In the genomic region with DNA sequence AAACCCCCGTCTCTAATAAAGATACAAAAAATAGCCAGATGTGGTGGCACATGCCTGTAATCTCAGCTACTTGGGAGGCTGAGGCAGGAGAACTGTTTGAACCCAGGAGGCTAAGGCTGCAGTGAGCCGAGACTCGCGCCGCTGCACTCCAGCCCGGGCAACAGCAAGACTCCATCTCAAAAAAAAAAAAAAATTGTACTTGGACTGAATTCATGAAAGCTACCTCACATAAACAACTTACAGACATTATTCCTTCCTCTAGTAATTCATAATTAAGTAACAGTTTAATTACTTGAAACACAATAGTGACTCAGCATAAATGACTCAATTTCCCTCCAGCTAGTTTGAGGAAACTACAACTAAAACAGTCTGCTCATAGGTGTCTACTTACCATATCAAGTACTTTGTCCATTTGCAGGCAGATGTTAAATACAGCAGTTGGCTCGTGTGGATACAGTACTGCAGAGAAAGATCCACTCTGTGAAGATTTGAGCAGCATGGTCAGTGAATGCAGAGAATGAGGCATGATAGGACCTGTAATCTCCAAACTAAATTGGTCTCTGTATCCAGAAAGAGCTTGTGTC, we compare ENCODE assay signal across 9 cellular contexts. TPM values are rescaled to one million over a fixed set of nuclear protein-coding genes. Genes with fewer than 3 reads are reported as not detected.
A peak's percentile ranks its signal among the peaks of the same experiment; 100 is the strongest.
DNase-seq lines count a peak whose midpoint lies in the region; ATAC-seq and TF ChIP-seq lines count a peak whose summit lies in the region.
"Had no signal": no experiment of that assay in that cellular context is flagged by ENCODE, and none has a peak within 500 bp of the region (broad histone marks: within the 10 kb centered on the region; RNA-seq: fewer than 3 reads in every experiment).

No MANE protein-coding gene starts in this region.

- H3K4me3 Mint-ChIP-seq in activated CD4-positive, alpha-beta T cell treated with anti-CD3 and anti-CD28 coated beads, Interleukin-2, amount 10 ng/mL, durations not matched to agents 7 days and 5 days, result no peak overlapping the region
- H3K4me3 Mint-ChIP-seq in chondrocyte (ENCODE audit: unreplicated experiment) (no peak overlapping the region), progenitor cell of endocrine pancreas (ENCODE audit: low read depth) (no peak overlapping the region)
- H3K4me3 Mint-ChIP-seq: CD4-positive, CD25-positive, alpha-beta regulatory T cell had no signal

- no peak overlapping the region for H3K4me3 ChIP-seq in PC-3 (ENCODE audit: low read length)
- H3K4me3 ChIP-seq in gastroesophageal sphincter, result no peak overlapping the region

- peaks cover 48% of the 10 kb centered on the region for H3K36me3 Mint-ChIP-seq in activated CD4-positive, alpha-beta T cell treated with anti-CD3 and anti-CD28 coated beads, Interleukin-2, amount 10 ng/mL, durations not matched to agents 7 days and 5 days (ENCODE audit: low read depth)
- H3K36me3 Mint-ChIP-seq in chondrocyte (ENCODE audit: low read depth), result peaks cover 7% of the 10 kb centered on the region
- peaks cover 6% of the 10 kb centered on the region for H3K36me3 Mint-ChIP-seq in progenitor cell of endocrine pancreas (ENCODE audit: insufficient read depth)

- H3K27ac ChIP-seq in PC-3 (ENCODE audit: low read length), result 0 out of 2 replicates have a peak overlapping the region, but pooled peaks have one; percentile 27
- peak overlapping the region in 1 of 4 donors; percentile 45 for H3K27ac ChIP-seq in gastroesophageal sphincter

- H3K9me3 ChIP-seq in PC-3 (ENCODE audit: low read length) (no peaks in the 10 kb centered on the region), gastroesophageal sphincter (no peaks in the 10 kb centered on the region)

- no peaks in the 10 kb centered on the region for H3K27me3 Mint-ChIP-seq in activated CD4-positive, alpha-beta T cell treated with anti-CD3 and anti-CD28 coated beads, Interleukin-2, amount 10 ng/mL, durations not matched to agents 7 days and 5 days
- H3K27me3 Mint-ChIP-seq in chondrocyte (ENCODE audit: low read depth), result no peaks in the 10 kb centered on the region
- H3K27me3 Mint-ChIP-seq in progenitor cell of endocrine pancreas, result no peaks in the 10 kb centered on the region
- H3K27me3 Mint-ChIP-seq: CD4-positive, CD25-positive, alpha-beta regulatory T cell had no signal

- peaks cover 13% of the 10 kb centered on the region for H3K4me1 Mint-ChIP-seq in activated CD4-positive, alpha-beta T cell treated with anti-CD3 and anti-CD28 coated beads, Interleukin-2, amount 10 ng/mL, durations not matched to agents 7 days and 5 days
- H3K4me1 Mint-ChIP-seq in chondrocyte (ENCODE audit: low read depth), result peaks cover 3% of the 10 kb centered on the region
- H3K4me1 Mint-ChIP-seq in progenitor cell of endocrine pancreas (ENCODE audit: low read depth), result no peaks in the 10 kb centered on the region

- no TSS peak for BruUV-seq in PC-3 (replicated peaks; lab: Mats Ljungman, UMichigan)

- no peaks in the 10 kb centered on the region for H3K9me3 Mint-ChIP-seq in activated CD4-positive, alpha-beta T cell treated with anti-CD3 and anti-CD28 coated beads, Interleukin-2, amount 10 ng/mL, durations not matched to agents 7 days and 5 days
- H3K9me3 Mint-ChIP-seq in chondrocyte (ENCODE audit: low read depth), result no peaks in the 10 kb centered on the region
- H3K9me3 Mint-ChIP-seq in progenitor cell of endocrine pancreas (ENCODE audit: low read depth), result no peaks in the 10 kb centered on the region
- H3K9me3 Mint-ChIP-seq: CD4-positive, CD25-positive, alpha-beta regulatory T cell had no signal

- intact Hi-C loops in PC-3 (cut with micrococcal nuclease), result no loop called here

- H3K4me1 ChIP-seq in PC-3 (ENCODE audit: insufficient read depth, low read length), result peaks cover 9% of the 10 kb centered on the region; the same call in 1 of the 2 replicates
- H3K4me1 ChIP-seq in gastroesophageal sphincter, result peaks cover 0 to 26% (median 3%) of the 10 kb centered on the region in 3 donors

- H3K27me3 ChIP-seq in PC-3 (ENCODE audit: low read length) (no peaks in the 10 kb centered on the region), gastroesophageal sphincter (no peaks in the 10 kb centered on the region)

- WGBS in gastroesophageal sphincter (ENCODE audit: low coverage in 1 of 2), 2 donors, result 75 to 79% methylated on average over 7 of the region's 7 CpGs

- DNase-seq in activated CD4-positive, alpha-beta T cell treated with anti-CD3 and anti-CD28 coated beads, Interleukin-2, amount 10 ng/mL, durations not matched to agents 7 days and 5 days, result no peak
- no peak for DNase-seq in activated CD4-positive, alpha-beta T cell treated with anti-CD3 and anti-CD28 coated beads for 1 hour
- DNase-seq in PC-3, result peak; percentile 30
- DNase-seq in chondrocyte (ENCODE audit: low spot score), result no peak
- no peak for DNase-seq in progenitor cell of endocrine pancreas (ENCODE audit: low spot score, unreplicated experiment)
- no peak for DNase-seq in NCI-H2107 (lab: John Stamatoyannopoulos, UW)
- no peak for DNase-seq in UCSD-AML1 (lab: John Stamatoyannopoulos, UW; ENCODE audit: unreplicated experiment)

- TF ChIP-seq CTCF in PC-3 (conservative IDR thresholded peaks at IDR 0.05; ENCODE audit: low read depth, low read length), result no peak
- TF ChIP-seq CTCF in chondrocyte (IDR thresholded peaks at IDR 0.05), result no peak
- TF ChIP-seq CTCF in progenitor cell of endocrine pancreas (IDR thresholded peaks at IDR 0.05; ENCODE audit: unreplicated experiment), result no peak
- TF ChIP-seq CTCF in gastroesophageal sphincter (IDR thresholded peaks at IDR 0.05), result no peak

- no peak for TF ChIP-seq POLR2A in gastroesophageal sphincter (IDR thresholded peaks at IDR 0.05)

- H2AFZ ChIP-seq in PC-3 (ENCODE audit: low read length), result no peak overlapping the region

- no peak for TF ChIP-seq EP300 in gastroesophageal sphincter (IDR thresholded peaks at IDR 0.05)

- no peak overlapping the region for H3K4me2 ChIP-seq in PC-3 (ENCODE audit: low read length)

- POLR2A ChIA-PET in activated CD4-positive, alpha-beta T cell treated with anti-CD3 and anti-CD28 coated beads, Interleukin-2, amount 10 ng/mL, durations not matched to agents 7 days and 5 days (lab: Charles Lee), result no interaction called here
- POLR2A ChIA-PET in PC-3 (lab: Charles Lee; ENCODE audit: unreplicated experiment), result no interaction called here

- H3K9ac ChIP-seq in PC-3 (ENCODE audit: low read length), result no peak overlapping the region

- peaks cover 63% of the 10 kb centered on the region for H3K36me3 ChIP-seq in PC-3 (ENCODE audit: low read depth, low read length)
- peaks cover 3 to 59% of the 10 kb centered on the region in 2 donors for H3K36me3 ChIP-seq in gastroesophageal sphincter

- H3K9me2 ChIP-seq in PC-3 (replicated peaks; ENCODE audit: low read length), result no peaks in the 10 kb centered on the region

- H4K20me1 ChIP-seq in PC-3 (ENCODE audit: low read length), result peaks cover 6% of the 10 kb centered on the region; the same call in 1 of the 2 replicates

- ATAC-seq in PC-3 (peak; percentile 23), gastroesophageal sphincter (no peak)

- peaks cover 19% of the 10 kb centered on the region for H3F3A ChIP-seq in PC-3 (ENCODE audit: low read length, unreplicated experiment)

- CTCF ChIA-PET in activated CD4-positive, alpha-beta T cell treated with anti-CD3 and anti-CD28 coated beads, Interleukin-2, amount 10 ng/mL, durations not matched to agents 7 days and 5 days (lab: Charles Lee), result interaction anchor here (1.0 to 1.1 kb wide), 2 partner anchors 27 to 41 kb away, joined by 3 read pairs; no protein-coding TSS in a partner anchor
- CTCF ChIA-PET in PC-3 (lab: Charles Lee), result no interaction called here

- no peaks in the 10 kb centered on the region for H3K79me2 ChIP-seq in PC-3 (ENCODE audit: low read length)

- peak overlapping the region; percentile 2 for H3K27ac Mint-ChIP-seq in activated CD4-positive, alpha-beta T cell treated with anti-CD3 and anti-CD28 coated beads, Interleukin-2, amount 10 ng/mL, durations not matched to agents 7 days and 5 days
- H3K27ac Mint-ChIP-seq in chondrocyte (ENCODE audit: unreplicated experiment) (peak overlapping the region; percentile 49), progenitor cell of endocrine pancreas (peak overlapping the region; percentile 45)
- H3K27ac Mint-ChIP-seq: CD4-positive, CD25-positive, alpha-beta regulatory T cell had no signal

RNA-seq across cellular contexts. Expression of a gene that starts 9.4 kb away (rescaled TPM):
- 10 to 100 TPM; 39.6 to 41.5 TPM for total RNA-seq in activated CD4-positive, alpha-beta T cell treated with anti-CD3 and anti-CD28 coated beads, Interleukin-2, amount 10 ng/mL, durations not matched to agents 7 days and 5 days
- total RNA-seq in PC-3 (2014; rRNA removed) (29.2 and 41.9 TPM in 2 replicates), chondrocyte (17.9 to 23.9 TPM (median 18.7 TPM) in 3 replicates), progenitor cell of endocrine pancreas (21.9 and 23.1 TPM in 2 replicates), gastroesophageal sphincter (1 to 10 TPM; 3.1 to 7.2 (median 4.7) TPM)

RNA-seq across cellular contexts. Expression of a gene that starts 36.2 kb away (rescaled TPM):
- 100 to 1,000 TPM; 310 to 322 TPM for total RNA-seq in activated CD4-positive, alpha-beta T cell treated with anti-CD3 and anti-CD28 coated beads, Interleukin-2, amount 10 ng/mL, durations not matched to agents 7 days and 5 days
- total RNA-seq in PC-3 (2014; rRNA removed), result 180 and 373 TPM in 2 replicates
- total RNA-seq in chondrocyte, result 216 to 269 TPM (median 220 TPM) in 3 replicates
- 395 and 416 TPM in 2 replicates for total RNA-seq in progenitor cell of endocrine pancreas
- 100 to 1,000 TPM; 134 to 474 (median 401) TPM for total RNA-seq in gastroesophageal sphincter

RNA-seq across cellular contexts. Expression of a gene that starts 37.1 kb away (rescaled TPM):
- 100 to 1,000 TPM; 123 to 124 TPM for total RNA-seq in activated CD4-positive, alpha-beta T cell treated with anti-CD3 and anti-CD28 coated beads, Interleukin-2, amount 10 ng/mL, durations not matched to agents 7 days and 5 days
- total RNA-seq in PC-3 (2014; rRNA removed) (118 and 142 TPM in 2 replicates), chondrocyte (56.4 to 69.8 TPM (median 58.2 TPM) in 3 replicates), progenitor cell of endocrine pancreas (100 and 105 TPM in 2 replicates), gastroesophageal sphincter (10 to 100 TPM; 41.8 to 74.2 (median 67.6) TPM)
